ENCODE assay signal across 18 cellular contexts in genomic region chr7:125573131-125573530, GRCh38.
"Had no signal": no experiment of that assay in that cellular context is flagged by ENCODE, and none has a peak within 500 bp of the region (broad histone marks: within the 10 kb centered on the region; RNA-seq: fewer than 3 reads in every experiment).

No MANE protein-coding gene starts in this region.

- H3K36me3 ChIP-seq: pancreas, spleen, stomach, thoracic aorta, transverse colon had no signal

- FAIRE-seq: colon, pancreas had no signal

- H3K9me3 ChIP-seq: pancreas, stomach, thoracic aorta, transverse colon had no signal

- H3K27ac ChIP-seq: pancreas, spleen, stomach, thoracic aorta, transverse colon had no signal

- H3K27me3 ChIP-seq: pancreas, spleen, stomach, transverse colon had no signal

- H3K4me1 ChIP-seq: pancreas, spleen, stomach, transverse colon had no signal

- H3K4me3 ChIP-seq: pancreas, spleen, stomach, thoracic aorta, transverse colon had no signal

- DNase-seq: foreskin melanocyte; head of caudate nucleus; hippocampal formation; left colon; mesendoderm; naive B cell; occipital lobe; pancreas; right cardiac atrium; spleen; stimulated activated CD4-positive, alpha-beta T cell treated with anti-CD3 and anti-CD28 coated beads, Interleukin-2, amount 100 ng/mL, for 24 hours; stimulated activated CD4-positive, alpha-beta T cell treated with anti-CD3 and anti-CD28 coated beads, Interleukin-4, amount 100 ng/mL, for 4 hours; stimulated activated naive CD4-positive, alpha-beta T cell; stomach; substantia nigra; transverse colon had no signal
